ENCODE assay signal across 9 cellular contexts in the genomic region with DNA sequence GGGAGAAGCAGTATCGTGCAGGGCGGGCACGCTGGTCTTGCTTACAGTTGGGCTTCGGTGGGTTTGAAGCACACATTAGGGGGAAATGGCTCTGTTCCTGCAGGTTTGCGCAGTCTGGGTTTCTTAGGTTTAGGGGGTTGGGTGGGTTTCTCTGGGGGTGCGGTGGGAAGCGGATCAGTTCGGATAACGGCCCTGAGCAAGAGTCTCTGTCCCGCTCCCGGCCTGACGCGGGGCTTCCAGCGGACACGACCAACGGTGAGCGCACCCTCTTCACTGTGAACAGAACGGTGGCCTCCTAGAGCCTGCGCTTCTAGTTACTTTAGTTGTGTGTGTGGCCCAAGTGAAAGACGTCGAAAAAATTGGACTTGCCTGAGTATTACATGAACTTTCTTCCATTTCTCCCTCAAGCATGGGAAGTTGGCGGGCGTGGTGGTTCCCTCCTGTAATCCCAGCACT. TPM values are rescaled to one million over a fixed set of nuclear protein-coding genes. Genes with fewer than 3 reads are reported as not detected.
DNase-seq lines count a peak whose midpoint lies in the region; ATAC-seq and TF ChIP-seq lines count a peak whose summit lies in the region.
"Had no signal": no experiment of that assay in that cellular context is flagged by ENCODE, and none has a peak within 500 bp of the region (broad histone marks: within the 10 kb centered on the region; RNA-seq: fewer than 3 reads in every experiment).

No MANE protein-coding gene starts in this region.

- H3K9me3 Mint-ChIP-seq in type B pancreatic cell = no peaks in the 10 kb centered on the region

- H3K27ac Mint-ChIP-seq in type B pancreatic cell = no peak overlapping the region

- H3K4me2 ChIP-seq in Karpas-422 (ENCODE audit: low read depth, low read length, poor library complexity, severe bottlenecking) = no peak overlapping the region

- H3K4me3 ChIP-seq in heart left ventricle (peak overlapping the region in 9 of 12 donors; percentile 31 to 83 (median 60)), ascending aorta (peak overlapping the region; percentile 68 to 72), lower lobe of right lung (peak overlapping the region; percentile 24), Karpas-422 (ENCODE audit: low read length) (no peak overlapping the region)

- no peaks in the 10 kb centered on the region for H3K9me2 ChIP-seq in Karpas-422 (replicated peaks; ENCODE audit: insufficient read depth, low read length)

- ATAC-seq in heart left ventricle = no peak
- ATAC-seq in left ventricle myocardium superior = no peak
- ATAC-seq in lower lobe of right lung = no peak

- H3K27me3 ChIP-seq in heart left ventricle (peaks cover 10 to 91% (median 49%) of the 10 kb centered on the region in 9 donors), ascending aorta (peaks cover 8% of the 10 kb centered on the region), lower lobe of right lung (ENCODE audit: low read depth) (peaks cover 89% of the 10 kb centered on the region), Karpas-422 (ENCODE audit: low read length) (no peaks in the 10 kb centered on the region)

- DNase-seq in heart left ventricle (no peak), left ventricle myocardium superior (no peak), ascending aorta (ENCODE audit: low spot score in 2 of 2) (no peak), lower lobe of right lung (no peak), type B pancreatic cell (ENCODE audit: extremely low spot score, unreplicated experiment) (no peak), NCI-H2227 treated with DMSO at 0.1 percent for 48 hours (lab: John Stamatoyannopoulos, UW) (no peak), Karpas-422 (no peak)
- no peak for DNase-seq in activated CD8-positive, alpha-beta memory T cell treated with anti-CD3 and anti-CD28 coated beads, Interleukin-2, amount 50 U/mL, for 48 hours
- DNase-seq: DMS79 had no signal

- H3K36me3 ChIP-seq in heart left ventricle (no peaks in the 10 kb centered on the region), ascending aorta (no peaks in the 10 kb centered on the region), lower lobe of right lung (no peaks in the 10 kb centered on the region), Karpas-422 (ENCODE audit: insufficient read depth, low read length) (no peaks in the 10 kb centered on the region)

- H3K9me3 ChIP-seq in heart left ventricle (peaks cover 0 to 3% (median 0%) of the 10 kb centered on the region in 12 donors), ascending aorta (no peaks in the 10 kb centered on the region), lower lobe of right lung (no peaks in the 10 kb centered on the region), Karpas-422 (ENCODE audit: low read length) (no peaks in the 10 kb centered on the region)

- H3K27ac ChIP-seq in heart left ventricle (no peak overlapping the region), ascending aorta (no peak overlapping the region), lower lobe of right lung (no peak overlapping the region), Karpas-422 (ENCODE audit: low read length) (no peak overlapping the region)

- no peaks in the 10 kb centered on the region for H3K4me1 Mint-ChIP-seq in type B pancreatic cell (ENCODE audit: unreplicated experiment)

- TF ChIP-seq POLR2A in heart left ventricle (IDR thresholded peaks at IDR 0.05) = no peak

- 30 to 51% (median 38%) methylated on average over 8 to 23 of the region's 23 CpGs for whole genome bisulfite sequencing in heart left ventricle, 4 donors

- intact Hi-C loops in heart left ventricle (cut with DNase I) = loop anchor here in 2 of 10 donors (2.0 to 5.0 kb wide), 2 partner anchors 42 to 92 kb away; no protein-coding TSS in a partner anchor
- intact Hi-C loops in left ventricle myocardium superior (cut with micrococcal nuclease) = no loop called here
- intact Hi-C loops in ascending aorta (cut with DNase I) = no loop called here
- intact Hi-C loops in lower lobe of right lung (cut with DNase I) = no loop called here

- H3K9ac ChIP-seq in Karpas-422 (ENCODE audit: low read length) = no peak overlapping the region

- peak overlapping the region; percentile 91 for H3K4me3 Mint-ChIP-seq in type B pancreatic cell

- TF ChIP-seq CTCF in heart left ventricle (IDR thresholded peaks at IDR 0.05) = peak in 1 of 12 donors; percentile 19
- TF ChIP-seq CTCF in ascending aorta (IDR thresholded peaks at IDR 0.05) = no peak
- TF ChIP-seq CTCF in lower lobe of right lung (IDR thresholded peaks at IDR 0.05) = no peak
- no peak for TF ChIP-seq CTCF in type B pancreatic cell (conservative IDR thresholded peaks at IDR 0.05)

- no peaks in the 10 kb centered on the region for H3K79me2 ChIP-seq in Karpas-422 (ENCODE audit: low read length)

- no peaks in the 10 kb centered on the region for H3K36me3 Mint-ChIP-seq in type B pancreatic cell

- no peak overlapping the region for H2AFZ ChIP-seq in Karpas-422 (ENCODE audit: low read length)

- H4K20me1 ChIP-seq in Karpas-422 (ENCODE audit: insufficient read depth, low read depth, low read length) = no peaks in the 10 kb centered on the region

- peaks cover 0 to 14% (median 0%) of the 10 kb centered on the region in 12 donors for H3K4me1 ChIP-seq in heart left ventricle
- H3K4me1 ChIP-seq in ascending aorta = peaks cover 0 to 8% of the 10 kb centered on the region in 2 donors
- no peaks in the 10 kb centered on the region for H3K4me1 ChIP-seq in lower lobe of right lung
- no peaks in the 10 kb centered on the region for H3K4me1 ChIP-seq in Karpas-422 (ENCODE audit: low read length)

- peaks cover 69% of the 10 kb centered on the region for H3K27me3 Mint-ChIP-seq in type B pancreatic cell

RNA-seq across cellular contexts. Expression of a gene that starts 0.6 kb away (rescaled TPM):
- 1 to 10 TPM; 1.1 to 6.1 (median 1.7) TPM for total RNA-seq in heart left ventricle
- 1 to 10 TPM; 1.3 to 1.6 TPM for polyA plus RNA-seq in heart left ventricle
- 1.3 TPM for total RNA-seq in left ventricle myocardium superior
- total RNA-seq in ascending aorta = 0.11 TPM
- 0.21 TPM for total RNA-seq in lower lobe of right lung
- 2.2 and 3.8 TPM in 2 replicates for total RNA-seq in type B pancreatic cell (ENCODE audit: low replicate concordance)
- 0.07 TPM in 1 of 2 replicates, not detected in the other for total RNA-seq in Karpas-422 (2014; rRNA removed; shearing (Covaris generic); ENCODE audit: low replicate concordance)

RNA-seq across cellular contexts. Expression of a gene that starts 48.9 kb away (rescaled TPM):
- total RNA-seq in heart left ventricle = 10 to 100 TPM in 7 of 9 donors, 1 to 10 TPM in 2; 9.4 to 14.6 (median 12.3) TPM
- 10 to 100 TPM in 1 of 2 donors, 1 to 10 TPM in 1; 4.6 to 18.4 TPM for polyA plus RNA-seq in heart left ventricle
- total RNA-seq in left ventricle myocardium superior = 13.1 TPM
- 2.3 TPM for total RNA-seq in ascending aorta
- 7.9 TPM for total RNA-seq in lower lobe of right lung
- total RNA-seq in type B pancreatic cell (ENCODE audit: low replicate concordance) = 13.9 and 15.1 TPM in 2 replicates
- total RNA-seq in Karpas-422 (2014; rRNA removed; shearing (Covaris generic); ENCODE audit: low replicate concordance) = 6.9 and 8.9 TPM in 2 replicates
